In genomic region chr6:90940812-90941481, GRCh38 we compare ENCODE assay signal across 8 cellular contexts.
A peak's percentile ranks its signal among the peaks of the same experiment; 100 is the strongest.
DNase-seq lines count a peak whose midpoint lies in the region; ATAC-seq and TF ChIP-seq lines count a peak whose summit lies in the region.

No MANE protein-coding gene starts in this region.

- H3K4me3 ChIP-seq in NB4 (ENCODE audit: low read depth, low read length): no peak overlapping the region

- DNase-seq in AG20443 (ENCODE audit: low spot score) (peak; percentile 40), NB4 (ENCODE audit: low read depth) (peak; percentile 76), SIG-M5 (lab: John Stamatoyannopoulos, UW) (peak; percentile 11), neural crest cell (ENCODE audit: low read depth, low spot score) (no peak), GOT3 (lab: John Stamatoyannopoulos, UW) (no peak)

- TF ChIP-seq CTCF in NB4 (IDR thresholded peaks at IDR 0.05; ENCODE audit: low read depth, low read length) (peak; percentile 25), neural crest cell (conservative IDR thresholded peaks at IDR 0.05) (peak; percentile 80)

- H3K9me3 Mint-ChIP-seq in neural crest cell: no peaks in the 10 kb centered on the region

- no peaks in the 10 kb centered on the region for H3K27me3 Mint-ChIP-seq in neural crest cell (ENCODE audit: low read depth)

- ATAC-seq in GM18499 (IDR thresholded peaks at IDR 0.05; ENCODE audit: insufficient read depth, unreplicated experiment) (peak; percentile 97), HG02759 (IDR thresholded peaks at IDR 0.05; ENCODE audit: unreplicated experiment) (peak; percentile 98), esophagus mucosa (peak; percentile 78)

- H3K36me3 Mint-ChIP-seq in neural crest cell (ENCODE audit: low read depth): no peaks in the 10 kb centered on the region

- no peak overlapping the region for H3K4me3 Mint-ChIP-seq in neural crest cell

- peaks cover 16% of the 10 kb centered on the region for H3K4me1 Mint-ChIP-seq in neural crest cell

- TF ChIP-seq POLR2A in NB4 (IDR thresholded peaks at IDR 0.05; ENCODE audit: extremely low read depth, insufficient read length): no peak

- H3K27ac Mint-ChIP-seq in neural crest cell (ENCODE audit: unreplicated experiment): no peak overlapping the region

Comparison
In these comparisons a context has a peak if more than half of its experiments do, and no peak if none do; other contexts are left out.
1. DNase-seq: peak in AG20443 (single experiment), NB4 (single experiment) and SIG-M5 (single experiment); none in neural crest cell (single experiment) and GOT3 (single experiment).
2. Peak in every context shown above with its lines, with median percentiles within 50 percentile points of each other: ATAC-seq.